9 cellular contexts compared by ENCODE assay signal in the genomic region with DNA sequence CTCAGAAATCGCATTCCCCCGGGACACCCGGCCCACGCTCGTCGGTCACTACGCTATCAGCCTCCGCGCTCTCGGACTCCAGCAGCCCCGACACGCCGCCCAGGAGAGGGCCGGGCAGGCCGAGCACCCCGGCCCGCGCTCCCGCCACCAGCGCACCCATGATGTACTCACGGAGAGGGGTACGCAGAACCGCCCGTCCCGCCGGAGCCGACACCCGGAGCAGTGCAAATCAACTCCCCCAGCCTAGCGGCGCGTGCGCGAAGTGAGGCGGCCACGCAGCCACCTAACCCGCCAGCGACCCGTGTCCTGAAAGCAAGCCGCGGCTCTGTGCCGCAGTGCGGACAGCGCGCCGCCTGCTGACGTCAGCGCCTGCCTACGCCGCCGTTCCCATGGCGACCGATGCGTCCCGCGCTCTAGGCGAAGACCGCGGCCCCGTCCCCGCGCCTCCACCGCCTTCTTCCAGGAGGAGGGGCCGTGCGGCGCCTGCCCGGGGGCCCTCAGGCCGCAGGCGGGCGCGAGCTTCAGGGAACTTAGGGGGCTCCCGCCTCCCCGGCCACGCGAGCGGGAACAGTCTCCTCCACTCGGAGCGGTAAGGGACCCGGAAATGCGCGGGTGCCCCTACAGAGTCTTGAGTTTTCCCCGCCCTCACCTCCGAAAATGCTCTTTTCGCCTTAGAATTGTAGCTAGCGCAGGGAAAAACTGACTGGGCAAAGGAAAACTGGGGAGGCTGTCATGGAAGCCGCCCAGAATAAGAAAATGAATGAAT. TPM values are rescaled to one million over a fixed set of nuclear protein-coding genes. Genes with fewer than 3 reads are reported as not detected.
DNase-seq lines count a peak whose midpoint lies in the region; ATAC-seq and TF ChIP-seq lines count a peak whose summit lies in the region.
"Had no signal": no experiment of that assay in that cellular context is flagged by ENCODE, and none has a peak within 500 bp of the region (broad histone marks: within the 10 kb centered on the region; RNA-seq: fewer than 3 reads in every experiment).

Gene AHI1, minus strand, starts transcription at position 329 of the 766 bp plus-strand sequence. CDS start 5,503 bp downstream, outside the sequence.

- no peaks in the 10 kb centered on the region for H3K27me3 Mint-ChIP-seq in activated B cell treated with CpG ODN at 0.5 μM for 24 hours
- H3K27me3 Mint-ChIP-seq: brain had no signal

- H3K4me3 Mint-ChIP-seq in activated B cell treated with CpG ODN at 0.5 μM for 24 hours: no peak within 1 kb of the TSS
- H3K4me3 Mint-ChIP-seq: brain had no signal

- POLR2A ChIA-PET in activated B cell treated with CpG ODN at 0.5 μM for 24 hours (lab: Charles Lee): interaction anchor here (0.6 to 3.8 kb wide), 9 partner anchors 9 to 1324 kb away, joined by 3 to 67 read pairs (median 5); partner anchors contain the start of genes BCLAF1, HBS1L, MTFR2 and PDE7B

- peaks cover 8% of the 10 kb centered on the region for H3K4me1 Mint-ChIP-seq in activated B cell treated with CpG ODN at 0.5 μM for 24 hours

- peaks cover 9% of the 10 kb centered on the region for H3K36me3 Mint-ChIP-seq in activated B cell treated with CpG ODN at 0.5 μM for 24 hours (ENCODE audit: low read depth)

- no peak within 1 kb of the TSS for H3K27ac Mint-ChIP-seq in activated B cell treated with CpG ODN at 0.5 μM for 24 hours

- no peaks in the 10 kb centered on the region for H3K9me3 Mint-ChIP-seq in activated B cell treated with CpG ODN at 0.5 μM for 24 hours
- H3K9me3 Mint-ChIP-seq: brain had no signal

- peak; percentile 96 for ATAC-seq in GM18909 (IDR thresholded peaks at IDR 0.05; ENCODE audit: poor library complexity, unreplicated experiment)
- peak; percentile 92 for ATAC-seq in HG03139 (IDR thresholded peaks at IDR 0.05; ENCODE audit: unreplicated experiment)
- ATAC-seq in activated B cell treated with CpG ODN at 0.5 μM for 24 hours (ENCODE audit: low read depth): peak; percentile 91

- TF ChIP-seq CTCF in AG10803 (conservative IDR thresholded peaks at IDR 0.05; ENCODE audit: low read length): no peak
- TF ChIP-seq CTCF in activated B cell treated with CpG ODN at 0.5 μM for 24 hours (IDR thresholded peaks at IDR 0.05): no peak

- intact Hi-C loops in activated B cell treated with CpG ODN at 0.5 μM for 24 hours (cut with micrococcal nuclease): loop anchor here (1.0 to 10.0 kb wide), 15 partner anchors 33 to 1720 kb away; partner anchors contain the start of genes BCLAF1, HBS1L, IFNGR1 and MAP3K5

- peak within 1 kb of the TSS; percentile 73 for H3K4me3 ChIP-seq in AG10803 (ENCODE audit: low read length)

- CTCF ChIA-PET in activated B cell treated with CpG ODN at 0.5 μM for 24 hours (lab: Charles Lee): interaction anchor here (0.8 to 1.5 kb wide), 4 partner anchors 9 to 1294 kb away, joined by 3 to 5 read pairs (median 5); partner anchors contain the start of genes BCLAF1 and MAP3K5

- DNase-seq in AG10803 (ENCODE audit: low read depth) (peak; percentile 90), NCI-H226 (peak; percentile 92), activated B cell treated with CpG ODN at 0.5 μM for 24 hours (peak; percentile 95), islet precursor cell (peak; percentile 97)
- peak; percentile 72 for DNase-seq in central memory CD4-positive, alpha-beta T cell
- peak; percentile 83 to 92 (median 86) for DNase-seq in stimulated activated CD4-positive, alpha-beta T cell treated with anti-CD3 and anti-CD28 coated beads, Interleukin-12 subunit alpha, Interleukin-12 subunit beta, amount 100 ng/mL, for 48 hours (ENCODE audit: low read depth in 2 of 3, low spot score in 1 of 3)

RNA-seq across cellular contexts. Expression of gene AHI1, which starts in this region (rescaled TPM):
- total RNA-seq in activated B cell treated with CpG ODN at 0.5 μM for 24 hours: 18.2 and 21.0 TPM in 2 replicates

Comparison
In these comparisons a context has a peak if more than half of its experiments do, and no peak if none do; other contexts are left out.
1. Peak in every context shown above with its lines: DNase-seq, ATAC-seq and H3K4me3 ChIP-seq.